In genomic region chr16:19882186-19882585, GRCh38 we compare ENCODE assay signal across 9 cellular contexts. TPM values are rescaled to one million over a fixed set of nuclear protein-coding genes. Genes with fewer than 3 reads are reported as not detected.
A peak's percentile ranks its signal among the peaks of the same experiment; 100 is the strongest.
DNase-seq lines count a peak whose midpoint lies in the region; ATAC-seq and TF ChIP-seq lines count a peak whose summit lies in the region.
"Had no signal": no experiment of that assay in that cellular context is flagged by ENCODE, and none has a peak within 500 bp of the region (broad histone marks: within the 10 kb centered on the region; RNA-seq: fewer than 3 reads in every experiment).

No MANE protein-coding gene starts in this region.

- BruUV-seq in Calu3 (replicated peaks; lab: Mats Ljungman, UMichigan), result no TSS peak

- H3K9me3 Mint-ChIP-seq in Calu3 (ENCODE audit: low read depth, unreplicated experiment), result no peaks in the 10 kb centered on the region
- no peaks in the 10 kb centered on the region for H3K9me3 Mint-ChIP-seq in activated T-helper 1 cell treated with anti-CD3 and anti-CD28 coated beads, Interleukin-12 subunit alpha, Interleukin-12 subunit beta, Interleukin-2, Interleukin-4 antibody, amounts not matched to agents 30 ng/mL and 10 ng/mL and 1 ng/mL, durations not matched to agents 14 hours and 24 hours and 36 hours

- DNase-seq in Calu3 (no peak), amygdala (lab: John Stamatoyannopoulos, UW) (peak in 42 of 56 donors; percentile 14 to 75 (median 42)), pons (ENCODE audit: low spot score) (peak; percentile 86), NOMO-1 (lab: John Stamatoyannopoulos, UW; ENCODE audit: unreplicated experiment in 2 of 2) (no peak)
- DNase-seq in activated T-helper 1 cell treated with anti-CD3 and anti-CD28 coated beads, Interleukin-12 subunit alpha, Interleukin-12 subunit beta, Interleukin-2, Interleukin-4 antibody, amounts not matched to agents 30 ng/mL and 10 ng/mL and 1 ng/mL, durations not matched to agents 14 hours and 24 hours and 36 hours (ENCODE audit: low spot score), result no peak
- DNase-seq in stimulated activated CD4-positive, alpha-beta T cell treated with anti-CD3 and anti-CD28 coated beads, Interleukin-12 subunit alpha, Interleukin-12 subunit beta, amount 100 ng/mL, for 4 hours, result no peak
- DNase-seq: upper lobe of left lung had no signal

- peaks cover 15% of the 10 kb centered on the region for H3K36me3 ChIP-seq in iPS-15b (ENCODE audit: control insufficient read depth, insufficient read depth, low read length)
- H3K36me3 ChIP-seq: upper lobe of left lung had no signal

- H3K36me3 Mint-ChIP-seq in Calu3 (ENCODE audit: insufficient read depth, unreplicated experiment), result peaks cover 77% of the 10 kb centered on the region
- no peaks in the 10 kb centered on the region for H3K36me3 Mint-ChIP-seq in activated T-helper 1 cell treated with anti-CD3 and anti-CD28 coated beads, Interleukin-12 subunit alpha, Interleukin-12 subunit beta, Interleukin-2, Interleukin-4 antibody, amounts not matched to agents 30 ng/mL and 10 ng/mL and 1 ng/mL, durations not matched to agents 14 hours and 24 hours and 36 hours (ENCODE audit: low read depth)

- CTCF ChIA-PET in Calu3 (lab: Charles Lee), result interaction anchor here (0.5 to 2.6 kb wide), 5 partner anchors 17 to 698 kb away, joined by 3 to 7 read pairs (median 3); no protein-coding TSS in a partner anchor

- H3K9me3 ChIP-seq in iPS-15b (ENCODE audit: control insufficient read depth, insufficient read depth, low read length), result no peaks in the 10 kb centered on the region
- H3K9me3 ChIP-seq: upper lobe of left lung had no signal

- peak overlapping the region; percentile 58 for H3K9ac ChIP-seq in iPS-15b (ENCODE audit: low read depth, low read length)

- H3K4me1 ChIP-seq in iPS-15b (ENCODE audit: control insufficient read depth, insufficient read depth, low read length), result peaks cover 17% of the 10 kb centered on the region

- peaks cover 15% of the 10 kb centered on the region for H3K27me3 ChIP-seq in iPS-15b (ENCODE audit: control insufficient read depth, insufficient read depth, low read length)

- TF ChIP-seq CTCF in Calu3 (IDR thresholded peaks at IDR 0.05; ENCODE audit: unreplicated experiment), result no peak

- peak overlapping the region; percentile 84 for H3K4me3 ChIP-seq in iPS-15b (ENCODE audit: low read depth, low read length)

- H3K27ac Mint-ChIP-seq in Calu3 (ENCODE audit: unreplicated experiment), result peak overlapping the region; percentile 80
- no peak overlapping the region for H3K27ac Mint-ChIP-seq in activated T-helper 1 cell treated with anti-CD3 and anti-CD28 coated beads, Interleukin-12 subunit alpha, Interleukin-12 subunit beta, Interleukin-2, Interleukin-4 antibody, amounts not matched to agents 30 ng/mL and 10 ng/mL and 1 ng/mL, durations not matched to agents 14 hours and 24 hours and 36 hours

- peaks cover 30% of the 10 kb centered on the region for H3K4me1 Mint-ChIP-seq in Calu3 (ENCODE audit: low read depth, unreplicated experiment)
- H3K4me1 Mint-ChIP-seq in activated T-helper 1 cell treated with anti-CD3 and anti-CD28 coated beads, Interleukin-12 subunit alpha, Interleukin-12 subunit beta, Interleukin-2, Interleukin-4 antibody, amounts not matched to agents 30 ng/mL and 10 ng/mL and 1 ng/mL, durations not matched to agents 14 hours and 24 hours and 36 hours (ENCODE audit: low read depth), result peaks cover 16% of the 10 kb centered on the region

- no peak for ATAC-seq in GM18861 (IDR thresholded peaks at IDR 0.05; ENCODE audit: unreplicated experiment)

- no peaks in the 10 kb centered on the region for H3K27me3 Mint-ChIP-seq in Calu3 (ENCODE audit: unreplicated experiment)
- H3K27me3 Mint-ChIP-seq in activated T-helper 1 cell treated with anti-CD3 and anti-CD28 coated beads, Interleukin-12 subunit alpha, Interleukin-12 subunit beta, Interleukin-2, Interleukin-4 antibody, amounts not matched to agents 30 ng/mL and 10 ng/mL and 1 ng/mL, durations not matched to agents 14 hours and 24 hours and 36 hours (ENCODE audit: insufficient read depth), result peaks cover 36% of the 10 kb centered on the region

- intact Hi-C loops in Calu3 (cut with micrococcal nuclease; ENCODE audit: unreplicated experiment), result loop anchor here (2.0 to 5.0 kb wide), 2 partner anchors 163 to 180 kb away; partner anchors contain the start of genes IQCK and KNOP1
- intact Hi-C loops in activated T-helper 1 cell treated with anti-CD3 and anti-CD28 coated beads, Interleukin-12 subunit alpha, Interleukin-12 subunit beta, Interleukin-2, Interleukin-4 antibody, amounts not matched to agents 30 ng/mL and 10 ng/mL and 1 ng/mL, durations not matched to agents 14 hours and 24 hours and 36 hours (cut with micrococcal nuclease), result no loop called here

- peak overlapping the region; percentile 90 for H3K4me3 Mint-ChIP-seq in Calu3 (ENCODE audit: low read depth, unreplicated experiment)
- no peak overlapping the region for H3K4me3 Mint-ChIP-seq in activated T-helper 1 cell treated with anti-CD3 and anti-CD28 coated beads, Interleukin-12 subunit alpha, Interleukin-12 subunit beta, Interleukin-2, Interleukin-4 antibody, amounts not matched to agents 30 ng/mL and 10 ng/mL and 1 ng/mL, durations not matched to agents 14 hours and 24 hours and 36 hours

RNA-seq across cellular contexts. Expression of gene GPRC5B, which starts 2.5 kb away (rescaled TPM):
- total RNA-seq in Calu3 (2022), result 276 and 294 TPM in 2 replicates
- not detected in 2 replicates for total RNA-seq in activated T-helper 1 cell treated with anti-CD3 and anti-CD28 coated beads, Interleukin-12 subunit alpha, Interleukin-12 subunit beta, Interleukin-2, Interleukin-4 antibody, amounts not matched to agents 30 ng/mL and 10 ng/mL and 1 ng/mL, durations not matched to agents 14 hours and 24 hours and 36 hours

Comparison
In these comparisons a context has a peak if more than half of its experiments do, and no peak if none do; other contexts are left out.
1. DNase-seq: peak in amygdala (42 of 56) and pons (single experiment); none in Calu3 (single experiment), NOMO-1 (0 of 2), activated T-helper 1 cell treated with anti-CD3 and anti-CD28 coated beads, Interleukin-12 subunit alpha, Interleukin-12 subunit beta, Interleukin-2, Interleukin-4 antibody, amounts not matched to agents 30 ng/mL and 10 ng/mL and 1 ng/mL, durations not matched to agents 14 hours and 24 hours and 36 hours (single experiment) and stimulated activated CD4-positive, alpha-beta T cell treated with anti-CD3 and anti-CD28 coated beads, Interleukin-12 subunit alpha, Interleukin-12 subunit beta, amount 100 ng/mL, for 4 hours (single experiment).
2. RNA of gene GPRC5B, which starts 2.5 kb away (total RNA-seq): 276 to 294 TPM in Calu3; not detected in activated T-helper 1 cell treated with anti-CD3 and anti-CD28 coated beads, Interleukin-12 subunit alpha, Interleukin-12 subunit beta, Interleukin-2, Interleukin-4 antibody, amounts not matched to agents 30 ng/mL and 10 ng/mL and 1 ng/mL, durations not matched to agents 14 hours and 24 hours and 36 hours; every median in the first group is over 100 times any median in the second.